In genomic region chr3:73379465-73379864, GRCh38 we compare ENCODE assay signal across 15 cellular contexts.
DNase-seq lines count a peak whose midpoint lies in the region; ATAC-seq and TF ChIP-seq lines count a peak whose summit lies in the region.
"Had no signal": no experiment of that assay in that cellular context is flagged by ENCODE, and none has a peak within 500 bp of the region (broad histone marks: within the 10 kb centered on the region; RNA-seq: fewer than 3 reads in every experiment).

No MANE protein-coding gene starts in this region.

- H3K4me3 ChIP-seq in Loucy (ENCODE audit: low read length, poor library complexity, severe bottlenecking) (no peak overlapping the region), fibroblast of the aortic adventitia (ENCODE audit: low read depth, low read length) (no peak overlapping the region)
- H3K4me3 ChIP-seq: HAP-1 had no signal

- H2AFZ ChIP-seq in Loucy (ENCODE audit: low read length): no peak overlapping the region

- CTCF ChIA-PET in activated naive CD4-positive, alpha-beta T cell treated with anti-CD3 and anti-CD28 coated beads, Interleukin-2, amount 10 ng/mL, durations not matched to agents 7 days and 5 days (lab: Charles Lee): no interaction called here

- no peak overlapping the region for H3K4me3 Mint-ChIP-seq in activated naive CD4-positive, alpha-beta T cell treated with anti-CD3 and anti-CD28 coated beads, Interleukin-2, amount 10 ng/mL, durations not matched to agents 7 days and 5 days

- ATAC-seq in HG02763 (IDR thresholded peaks at IDR 0.05; ENCODE audit: unreplicated experiment): no peak
- ATAC-seq: Panc1 had no signal

- no peaks in the 10 kb centered on the region for H3K27me3 ChIP-seq in Loucy (ENCODE audit: insufficient read depth, low read length, poor library complexity, severe bottlenecking)

- no peak overlapping the region for H3K4me2 ChIP-seq in Loucy (ENCODE audit: low read depth, low read length, poor library complexity, severe bottlenecking)
- H3K4me2 ChIP-seq: KMS-11 had no signal

- TF ChIP-seq CTCF in Loucy (conservative IDR thresholded peaks at IDR 0.05; ENCODE audit: low read length) (no peak), fibroblast of the aortic adventitia (IDR thresholded peaks at IDR 0.05; ENCODE audit: insufficient read depth, low read length) (no peak)

- H3K9me3 Mint-ChIP-seq in activated naive CD4-positive, alpha-beta T cell treated with anti-CD3 and anti-CD28 coated beads, Interleukin-2, amount 10 ng/mL, durations not matched to agents 7 days and 5 days: peaks cover 11% of the 10 kb centered on the region

- peaks cover 5% of the 10 kb centered on the region; the same call in 1 of the 2 replicates for H3F3A ChIP-seq in Loucy (ENCODE audit: low read depth)

- no peak overlapping the region for H3K27ac Mint-ChIP-seq in activated naive CD4-positive, alpha-beta T cell treated with anti-CD3 and anti-CD28 coated beads, Interleukin-2, amount 10 ng/mL, durations not matched to agents 7 days and 5 days

- H3K9me2 ChIP-seq in Loucy (replicated peaks; ENCODE audit: low read depth, low read length): no peaks in the 10 kb centered on the region

- H3K4me1 Mint-ChIP-seq in activated naive CD4-positive, alpha-beta T cell treated with anti-CD3 and anti-CD28 coated beads, Interleukin-2, amount 10 ng/mL, durations not matched to agents 7 days and 5 days: no peaks in the 10 kb centered on the region

- DNase-seq in Daoy (ENCODE audit: low read depth) (peak; percentile 13), astrocyte of the hippocampus (ENCODE audit: low read depth, low spot score) (peak; percentile 6), fibroblast of the aortic adventitia (ENCODE audit: low read depth) (peak; percentile 53), amygdala (lab: John Stamatoyannopoulos, UW) (no peak)
- no peak for DNase-seq in stimulated activated CD4-positive, alpha-beta T cell treated with anti-CD3 and anti-CD28 coated beads, Interleukin-4, amount 100 ng/mL, for 1 hour
- no peak for DNase-seq in activated naive CD4-positive, alpha-beta T cell treated with anti-CD3 and anti-CD28 coated beads, Interleukin-2, amount 10 ng/mL, durations not matched to agents 7 days and 5 days
- DNase-seq: DMS53, IMR-90, NCI-H1694 treated with DMSO at 0.1 percent for 48 hours, NCI-H2081 treated with DMSO at 0.1 percent for 48 hours had no signal

- no peaks in the 10 kb centered on the region; the same call in 1 of the 2 replicates for H3K79me2 ChIP-seq in Loucy (ENCODE audit: insufficient read depth, low read length)

- H3K27me3 Mint-ChIP-seq in activated naive CD4-positive, alpha-beta T cell treated with anti-CD3 and anti-CD28 coated beads, Interleukin-2, amount 10 ng/mL, durations not matched to agents 7 days and 5 days: no peaks in the 10 kb centered on the region

- peaks cover 1% of the 10 kb centered on the region; the same call in 1 of the 2 replicates for H3K9me3 ChIP-seq in Loucy (ENCODE audit: insufficient read depth, low read depth, low read length)

- no peaks in the 10 kb centered on the region for H3K36me3 Mint-ChIP-seq in activated naive CD4-positive, alpha-beta T cell treated with anti-CD3 and anti-CD28 coated beads, Interleukin-2, amount 10 ng/mL, durations not matched to agents 7 days and 5 days

- H4K20me1 ChIP-seq in Loucy (ENCODE audit: insufficient read depth, low read length, poor library complexity, severe bottlenecking): no peaks in the 10 kb centered on the region

- H3K9ac ChIP-seq in Loucy (ENCODE audit: low read depth, low read length, poor library complexity, severe bottlenecking): peak overlapping the region; percentile 49
- H3K9ac ChIP-seq: KMS-11 had no signal

- peaks cover 65% of the 10 kb centered on the region for H3K4me1 ChIP-seq in Loucy (ENCODE audit: insufficient read depth, low read length, poor library complexity, severe bottlenecking)
- H3K4me1 ChIP-seq: HAP-1 had no signal

- no peaks in the 10 kb centered on the region for H3K36me3 ChIP-seq in Loucy (ENCODE audit: insufficient read depth, low read length)
- H3K36me3 ChIP-seq: HAP-1 had no signal

Comparison
In these comparisons a context has a peak if more than half of its experiments do, and no peak if none do; other contexts are left out.
1. DNase-seq: peak in Daoy (single experiment), astrocyte of the hippocampus (single experiment) and fibroblast of the aortic adventitia (single experiment); none in stimulated activated CD4-positive, alpha-beta T cell treated with anti-CD3 and anti-CD28 coated beads, Interleukin-4, amount 100 ng/mL, for 1 hour (single experiment), activated naive CD4-positive, alpha-beta T cell treated with anti-CD3 and anti-CD28 coated beads, Interleukin-2, amount 10 ng/mL, durations not matched to agents 7 days and 5 days (single experiment) and amygdala (0 of 56).